ENCODE assay signal across 29 cellular contexts in the genomic region with DNA sequence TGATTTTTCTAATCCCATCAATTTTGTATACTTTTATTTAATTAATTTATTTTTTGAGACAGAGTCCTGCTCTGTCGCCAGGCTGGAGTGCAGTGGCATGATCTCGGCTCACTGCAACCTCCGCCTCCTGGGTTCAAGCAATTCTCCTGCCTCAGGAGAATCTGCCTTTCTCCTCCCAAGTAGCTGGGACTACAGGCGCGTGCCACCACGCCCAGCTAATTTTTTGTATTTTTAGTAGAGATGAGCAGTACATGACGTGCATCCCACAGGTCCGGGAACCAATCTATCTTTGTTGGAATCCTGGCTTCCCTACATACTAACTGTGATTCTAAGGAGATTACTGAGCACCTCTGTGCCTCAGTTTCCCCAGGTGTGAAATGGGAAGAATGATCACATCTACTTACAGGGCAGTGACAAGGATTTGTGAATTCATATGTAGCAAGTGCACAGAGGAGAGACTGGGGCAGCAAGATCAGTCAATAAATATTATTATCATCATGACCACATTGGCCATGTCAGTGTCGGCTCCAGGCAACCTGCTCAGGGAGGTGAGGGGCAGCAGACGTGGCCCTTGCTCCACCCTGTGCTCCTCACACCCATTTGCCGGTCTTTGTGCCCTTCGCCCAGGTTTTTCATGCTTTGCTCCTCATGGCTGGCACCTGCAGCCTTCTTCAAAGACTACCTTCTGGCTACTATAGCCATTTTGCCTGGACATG. TPM values are rescaled to one million over a fixed set of nuclear protein-coding genes. Genes with fewer than 3 reads are reported as not detected.
"Had no signal": no experiment of that assay in that cellular context is flagged by ENCODE, and none has a peak within 500 bp of the region (broad histone marks: within the 10 kb centered on the region; RNA-seq: fewer than 3 reads in every experiment).

No MANE protein-coding gene starts in this region.

- H3K9me3 Mint-ChIP-seq: activated CD4-positive, alpha-beta memory T cell treated with anti-CD3 and anti-CD28 coated beads for 36 hours; activated CD4-positive, alpha-beta T cell treated with anti-CD3 and anti-CD28 coated beads, Interleukin-2, amount 10 ng/mL, durations not matched to agents 7 days and 5 days; activated naive CD4-positive, alpha-beta T cell treated with anti-CD3 and anti-CD28 coated beads for 36 hours; activated T-helper 17 cell treated with anti-CD3 and anti-CD28 coated beads, Interleukin-2, amount 50 U/mL, for 72 hours; brain had no signal

- H3K4me1 Mint-ChIP-seq: activated CD4-positive, alpha-beta T cell treated with anti-CD3 and anti-CD28 coated beads, Interleukin-2, amount 10 ng/mL, durations not matched to agents 7 days and 5 days; activated T-helper 17 cell treated with anti-CD3 and anti-CD28 coated beads, Interleukin-2, amount 50 U/mL, for 72 hours; brain had no signal

- H3K4me3 ChIP-seq: cardiac muscle cell, SK-N-MC had no signal

- H3K27ac ChIP-seq: cardiac muscle cell, SK-N-MC, VCaP had no signal

- ATAC-seq: activated T-helper 17 cell treated with anti-CD3 and anti-CD28 coated beads, Interleukin-2, amount 50 U/mL, for 72 hours; Right ventricle myocardium inferior had no signal

- H3K27me3 ChIP-seq: cardiac muscle cell had no signal

- DNase-seq: activated CD4-positive, alpha-beta memory T cell treated with anti-CD3 and anti-CD28 coated beads for 36 hours; activated CD4-positive, alpha-beta T cell treated with anti-CD3 and anti-CD28 coated beads, Interleukin-2, amount 10 ng/mL, durations not matched to agents 7 days and 5 days; activated CD4-positive, CD25-positive, alpha-beta regulatory T cell; activated gamma-delta T cell; activated naive CD4-positive, alpha-beta T cell treated with anti-CD3 and anti-CD28 coated beads for 36 hours; activated T-cell treated with anti-CD3 and anti-CD28 coated beads for 4 hours; activated T-cell treated with anti-CD3 and anti-CD28 coated beads, Interleukin-2, amount 50 U/mL, for 48 hours; amygdala; cerebellar nuclear complex; Karpas-422; NCI-H1105 treated with DMSO at 0.1 percent for 48 hours; NCI-H1436 treated with DMSO at 0.1 percent for 48 hours; NCI-H187 treated with DMSO at 0.1 percent for 48 hours; NCI-H2171; NCI-H2227 treated with DMSO at 0.1 percent for 48 hours; NCI-H526 treated with DMSO at 0.1 percent for 48 hours; NCI-H82; RPMI8226; T-helper 1 cell had no signal

- FAIRE-seq: astrocyte had no signal

- H3K36me3 ChIP-seq: cardiac muscle cell had no signal

- H3K4me3 Mint-ChIP-seq: activated CD4-positive, alpha-beta memory T cell treated with anti-CD3 and anti-CD28 coated beads for 36 hours; activated CD4-positive, alpha-beta T cell treated with anti-CD3 and anti-CD28 coated beads, Interleukin-2, amount 10 ng/mL, durations not matched to agents 7 days and 5 days; activated naive CD4-positive, alpha-beta T cell treated with anti-CD3 and anti-CD28 coated beads for 36 hours; activated naive CD8-positive, alpha-beta T cell; activated T-helper 17 cell treated with anti-CD3 and anti-CD28 coated beads, Interleukin-2, amount 50 U/mL, for 72 hours; brain had no signal

- H3K36me3 Mint-ChIP-seq: activated CD4-positive, alpha-beta memory T cell treated with anti-CD3 and anti-CD28 coated beads for 36 hours; activated naive CD8-positive, alpha-beta T cell; brain had no signal

- H3K27ac Mint-ChIP-seq: activated CD4-positive, alpha-beta memory T cell treated with anti-CD3 and anti-CD28 coated beads for 36 hours; activated CD4-positive, alpha-beta T cell treated with anti-CD3 and anti-CD28 coated beads, Interleukin-2, amount 10 ng/mL, durations not matched to agents 7 days and 5 days; activated naive CD4-positive, alpha-beta T cell treated with anti-CD3 and anti-CD28 coated beads for 36 hours; activated naive CD8-positive, alpha-beta T cell; activated T-helper 17 cell treated with anti-CD3 and anti-CD28 coated beads, Interleukin-2, amount 50 U/mL, for 72 hours; brain had no signal

RNA-seq across cellular contexts. Expression of a gene that starts 22.1 kb away (rescaled TPM):
- total RNA-seq: activated CD4-positive, alpha-beta T cell treated with anti-CD3 and anti-CD28 coated beads, Interleukin-2, amount 10 ng/mL, durations not matched to agents 7 days and 5 days; activated naive CD4-positive, alpha-beta T cell treated with anti-CD3 and anti-CD28 coated beads for 36 hours; cardiac muscle cell; OCI-LY7; Right ventricle myocardium inferior; T-helper 2 cell treated with Interferon-gamma antibody and Interleukin-4, amounts not matched to agents 100 ng/mL and 5 ng/mL, for 36 hours had no signal
- polyA plus RNA-seq: cardiac muscle cell had no signal
